ENCODE assay signal across 15 cellular contexts in the genomic region with DNA sequence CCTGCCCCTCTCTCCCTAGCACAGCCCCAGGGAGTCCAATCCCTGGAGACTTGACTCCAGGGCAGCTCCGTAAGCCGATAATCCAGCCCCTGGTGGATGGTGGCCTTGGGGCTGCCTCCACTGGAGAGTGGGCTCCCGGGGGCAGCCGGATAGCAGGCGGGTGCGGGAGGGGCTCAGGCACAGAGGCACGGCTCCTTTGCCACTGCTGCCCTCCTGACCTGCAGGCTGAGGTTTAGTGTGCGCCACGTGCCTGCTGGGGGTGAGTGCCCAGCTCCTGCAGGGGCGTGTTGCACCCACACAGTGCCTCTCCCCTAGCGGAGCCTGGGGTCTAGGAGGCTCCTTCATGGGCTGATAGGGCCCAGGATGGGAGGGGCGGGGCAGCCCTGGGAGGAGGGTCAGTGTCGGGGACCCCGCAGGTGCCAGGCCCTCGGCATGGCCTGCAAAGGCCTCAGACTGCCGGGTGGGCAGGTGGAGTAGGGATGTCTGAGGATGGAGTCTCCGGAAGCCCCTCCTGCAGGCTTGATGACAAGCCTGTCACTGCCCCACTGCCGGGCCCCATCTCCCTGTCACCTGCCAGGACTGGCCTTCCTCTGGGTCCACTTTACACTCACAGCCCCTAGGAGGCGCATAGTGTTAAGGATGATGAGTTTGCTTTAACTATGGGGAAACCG. TPM values are rescaled to one million over a fixed set of nuclear protein-coding genes. Genes with fewer than 3 reads are reported as not detected.
DNase-seq lines count a peak whose midpoint lies in the region; ATAC-seq, FAIRE-seq and TF ChIP-seq lines count a peak whose summit lies in the region.
"Had no signal": no experiment of that assay in that cellular context is flagged by ENCODE, and none has a peak within 500 bp of the region (broad histone marks: within the 10 kb centered on the region; RNA-seq: fewer than 3 reads in every experiment).

No MANE protein-coding gene starts in this region.

- H3K4me3 ChIP-seq in A673 (ENCODE audit: low read depth, low read length, poor library complexity, severe bottlenecking), result no peak overlapping the region
- no peak overlapping the region for H3K4me3 ChIP-seq in HEK293 (ENCODE audit: low read depth, low read length)
- H3K4me3 ChIP-seq in astrocyte of the spinal cord (ENCODE audit: low read depth, low read length), result no peak overlapping the region
- H3K4me3 ChIP-seq in HepG2 (replicated peaks in 1 of 3; ENCODE audit: insufficient read depth in 1 of 3, low read depth in 2 of 3, low read length in 3 of 3), result no peak overlapping the region

- TF ChIP-seq RAD21 in HepG2 (CRISPR knock-in tag; IDR thresholded peaks at IDR 0.05), result no peak

- H3K79me2 ChIP-seq in HepG2 (ENCODE audit: insufficient read depth, low read length), result no peaks in the 10 kb centered on the region

- H3K4me2 ChIP-seq in HepG2 (ENCODE audit: low read depth, low read length), result no peak overlapping the region

- TF ChIP-seq POLR2A in HepG2 (IDR thresholded peaks at IDR 0.05; ENCODE audit: insufficient read depth in 1 of 2, low read depth in 2 of 2, low read length in 2 of 2), result no peak

- H4K20me1 ChIP-seq in HepG2 (ENCODE audit: insufficient read depth, low read length), result peaks cover 35% of the 10 kb centered on the region; the same call in 1 of the 2 replicates

- DNase-seq in A673 (ENCODE audit: low spot score) (no peak), astrocyte of the spinal cord (ENCODE audit: low read depth, low spot score) (no peak), HepG2 (ENCODE audit: low spot score) (no peak), retina (no peak), cerebellar nuclear complex (lab: John Stamatoyannopoulos, UW) (no peak)
- DNase-seq: activated CD4-positive, alpha-beta T cell treated with anti-CD3 and anti-CD28 coated beads, Interleukin-2, amount 10 ng/mL, durations not matched to agents 7 days and 5 days; activated T-cell treated with anti-CD3 and anti-CD28 coated beads, Interleukin-2, amount 50 U/mL, for 48 hours; NCI-H1436 treated with DMSO at 0.1 percent for 48 hours; NCI-H510A; occipital lobe had no signal

- intact Hi-C loops in A673 (cut with micrococcal nuclease; ENCODE audit: unreplicated experiment), result no loop called here
- intact Hi-C loops in HepG2 (cut with micrococcal nuclease; ENCODE audit: unreplicated experiment), result no loop called here

- BruUV-seq in A673 (replicated peaks; lab: Mats Ljungman, UMichigan) (no TSS peak), HepG2 (replicated peaks; lab: Mats Ljungman, UMichigan) (no TSS peak)

- in situ Hi-C loops in astrocyte of the spinal cord (cut with HindIII; ENCODE audit: low sequenced_read_pairs) (no loop called here), HepG2 (cut with HindIII; ENCODE audit: extremely low pct_ligation_motif_present, low pct_unique_long_range_greater_than_20kb) (no loop called here)

- no peaks in the 10 kb centered on the region for H3K9me3 ChIP-seq in A673 (ENCODE audit: low read depth, low read length, poor library complexity, severe bottlenecking)
- H3K9me3 ChIP-seq in HEK293 (ENCODE audit: control insufficient read depth, insufficient read depth, low read depth, low read length), result no peaks in the 10 kb centered on the region
- H3K9me3 ChIP-seq in HepG2 (ENCODE audit: low read length), result no peaks in the 10 kb centered on the region

- ATAC-seq in HepG2, result peak; percentile 10; the same call in 1 of the 3 replicates
- no peak for ATAC-seq in GM21717 (IDR thresholded peaks at IDR 0.05; ENCODE audit: unreplicated experiment)
- ATAC-seq in HG03457 (IDR thresholded peaks at IDR 0.05; ENCODE audit: unreplicated experiment), result no peak

- no peaks in the 10 kb centered on the region for H3K27me3 ChIP-seq in A673 (replicated peaks; ENCODE audit: insufficient read depth, low read depth, low read length, poor library complexity)
- no peaks in the 10 kb centered on the region for H3K27me3 ChIP-seq in HepG2 (ENCODE audit: control insufficient read depth in 1 of 2, insufficient read depth in 2 of 2, low read length in 2 of 2)

- TF ChIP-seq EP300 in HepG2 (IDR thresholded peaks at IDR 0.05; ENCODE audit: low read depth in 2 of 2, low read length in 2 of 2), result no peak
- no peak for TF ChIP-seq EP300 in HepG2 (CRISPR knock-in tag; IDR thresholded peaks at IDR 0.05; ENCODE audit: borderline replicate concordance)

- no peak overlapping the region for H3K9ac ChIP-seq in HepG2 (ENCODE audit: insufficient read depth, low read depth, low read length)

- no peak for FAIRE-seq in HepG2 (lab: Jason Lieb, UNC)

- no peak overlapping the region for H2AFZ ChIP-seq in HepG2 (ENCODE audit: low read length)

- H3K36me3 ChIP-seq in A673 (ENCODE audit: insufficient read depth, low read length, poor library complexity, severe bottlenecking) (no peaks in the 10 kb centered on the region), HEK293 (ENCODE audit: control insufficient read depth in 2 of 2, insufficient read depth in 1 of 2, low read length in 2 of 2) (peaks cover 0 to 32% of the 10 kb centered on the region in 2 experiments; a peak in 1 of 3 replicates), HepG2 (replicated peaks in 1 of 2; ENCODE audit: control insufficient read depth in 1 of 2, insufficient read depth in 2 of 2, low read length in 2 of 2) (peaks cover 0 to 1% of the 10 kb centered on the region in 2 experiments; a peak in 1 of 5 replicates)

- 83% methylated on average over 5 of the region's 20 CpGs for WGBS in HepG2 (ENCODE audit: low lambda C conversion rate)

- POLR2A ChIA-PET in A673 (lab: Charles Lee; ENCODE audit: low non-redundant PET) (no interaction called here), HEK293 (lab: Yijun Ruan, JAX) (no interaction called here), HepG2 (lab: Yijun Ruan, JAX) (interaction anchor here (0.7 kb wide), 1 partner anchor 22 kb away, joined by 3 read pairs; no protein-coding TSS in a partner anchor)

- CTCF ChIA-PET in A673 (lab: Charles Lee), result no interaction called here
- CTCF ChIA-PET in HEK293 (lab: Yijun Ruan, JAX), result interaction anchor here (0.7 to 1.7 kb wide), 5 partner anchors 8 to 72 kb away, joined by 3 to 5 read pairs (median 4); no protein-coding TSS in a partner anchor
- CTCF ChIA-PET in HepG2 (lab: Yijun Ruan, JAX; ENCODE audit: low intra/inter-chr PET ratio, low total read pairs), result no interaction called here

- no peaks in the 10 kb centered on the region for H3K4me1 ChIP-seq in A673 (ENCODE audit: insufficient read depth, low read length, poor library complexity, severe bottlenecking)
- H3K4me1 ChIP-seq in HEK293 (ENCODE audit: control insufficient read depth, insufficient read depth, low read length), result no peaks in the 10 kb centered on the region; the same call in 1 of the 2 replicates
- peaks cover 32% of the 10 kb centered on the region for H3K4me1 ChIP-seq in HepG2 (ENCODE audit: insufficient read depth, low read length)

- H3K27ac ChIP-seq in A673 (ENCODE audit: low read depth, low read length, poor library complexity, severe bottlenecking), result no peak overlapping the region
- H3K27ac ChIP-seq in HEK293 (ENCODE audit: extremely low read depth, low read depth, low read length), result no peak overlapping the region
- H3K27ac ChIP-seq in HepG2 (ENCODE audit: extremely low read length, insufficient read depth, low read length), result no peak overlapping the region

- TF ChIP-seq CTCF in A673 (conservative IDR thresholded peaks at IDR 0.05; ENCODE audit: low read depth, low read length), result 0 out of 2 replicates have a peak, but pooled peaks have one; percentile 15
- no peak for TF ChIP-seq CTCF in HEK293 (tag by site-specific recombination; IDR thresholded peaks at IDR 0.05)
- TF ChIP-seq CTCF in astrocyte of the spinal cord (IDR thresholded peaks at IDR 0.05; ENCODE audit: low read depth, low read length), result peak; percentile 23
- peak; percentile 31 for TF ChIP-seq CTCF in HepG2 (CRISPR knock-in tag; IDR thresholded peaks at IDR 0.05)

RNA-seq across cellular contexts. Expression of gene DUSP8, which starts 5.6 kb away (rescaled TPM):
- total RNA-seq in A673 (2021), result 0.70 and 1.9 TPM in 2 replicates
- total RNA-seq in HepG2 (2016; rRNA removed; fragmentation: Illumina TruSeq; extraction: Trizol), result 0.95 and 1.8 TPM in 2 replicates
- 0.30 and 0.62 TPM in 2 replicates for total RNA-seq in HepG2 (2016; cell fraction: cytosol; rRNA removed; fragmentation: Illumina TruSeq; extraction: Trizol; ENCODE audit: low read depth)
- total RNA-seq in HepG2 (2016; cell fraction: insoluble cytoplasmic fraction; rRNA removed; fragmentation: Illumina TruSeq; extraction: Trizol), result 1.1 and 2.2 TPM in 2 replicates
- total RNA-seq in HepG2 (2016; cell fraction: membrane; rRNA removed; fragmentation: Illumina TruSeq; extraction: Trizol), result 1.2 and 1.3 TPM in 2 replicates
- total RNA-seq in HepG2 (2016; cell fraction: nucleus; rRNA removed; fragmentation: Illumina TruSeq; extraction: Trizol), result 1.1 and 1.3 TPM in 2 replicates
- 8.0 and 15.4 TPM in 2 replicates for polyA plus RNA-seq in HepG2 (2011; rRNA removed)
- 7.3 and 9.2 TPM in 2 replicates for polyA plus RNA-seq in HepG2 (2011; cell fraction: cytosol; rRNA removed)
- polyA plus RNA-seq in HepG2 (2011; cell fraction: nucleus; rRNA removed), result 11.7 and 12.2 TPM in 2 replicates
- polyA plus RNA-seq in HepG2 (2012), result 13.2 and 23.6 TPM in 2 replicates
- polyA plus RNA-seq in HepG2 (2016; cell fraction: cytosol; fragmentation: Illumina TruSeq; extraction: Trizol; ENCODE audit: low read depth), result 0.49 and 1.5 TPM in 2 replicates
- 3.4 and 4.9 TPM in 2 replicates for polyA plus RNA-seq in HepG2 (2016; cell fraction: insoluble cytoplasmic fraction; fragmentation: Illumina TruSeq; extraction: Trizol; ENCODE audit: low read depth)
- 2.0 and 2.8 TPM in 2 replicates for polyA plus RNA-seq in HepG2 (2016; cell fraction: membrane; fragmentation: Illumina TruSeq; extraction: Trizol; ENCODE audit: low read depth)
- polyA plus RNA-seq in HepG2 (2016; cell fraction: nucleus; fragmentation: Illumina TruSeq; extraction: Trizol; ENCODE audit: insufficient read depth, low read depth), result 5.9 and 6.8 TPM in 2 replicates
- polyA minus RNA-seq in HepG2 (2011; rRNA and poly(A)+ RNA removed; ENCODE audit: low replicate concordance), result 5.4 and 14.1 TPM in 2 replicates
- 4.0 and 5.3 TPM in 2 replicates for polyA minus RNA-seq in HepG2 (2011; cell fraction: cytosol; rRNA and poly(A)+ RNA removed)
- 0.90 and 3.0 TPM in 2 replicates for polyA minus RNA-seq in HepG2 (2011; cell fraction: nucleus; rRNA and poly(A)+ RNA removed)

RNA-seq across cellular contexts. Expression of gene KRTAP5-1, which starts 18.6 kb away (rescaled TPM):
- total RNA-seq in A673 (2021) (not detected in 2 replicates), HepG2 (2016; rRNA removed; fragmentation: Illumina TruSeq; extraction: Trizol) (not detected in 2 replicates)
- not detected in 2 replicates for total RNA-seq in HepG2 (2016; cell fraction: cytosol; rRNA removed; fragmentation: Illumina TruSeq; extraction: Trizol; ENCODE audit: low read depth)
- not detected in 2 replicates for total RNA-seq in HepG2 (2016; cell fraction: insoluble cytoplasmic fraction; rRNA removed; fragmentation: Illumina TruSeq; extraction: Trizol)
- total RNA-seq in HepG2 (2016; cell fraction: membrane; rRNA removed; fragmentation: Illumina TruSeq; extraction: Trizol), result not detected in 2 replicates
- not detected in 2 replicates for total RNA-seq in HepG2 (2016; cell fraction: nucleus; rRNA removed; fragmentation: Illumina TruSeq; extraction: Trizol)
- not detected in 2 replicates for polyA plus RNA-seq in HepG2 (2011; rRNA removed)
- not detected in 2 replicates for polyA plus RNA-seq in HepG2 (2011; cell fraction: cytosol; rRNA removed)
- not detected in 2 replicates for polyA plus RNA-seq in HepG2 (2011; cell fraction: nucleus; rRNA removed)
- 0.25 and 0.99 TPM in 2 replicates for polyA plus RNA-seq in HepG2 (2012)
- polyA plus RNA-seq in HepG2 (2016; cell fraction: cytosol; fragmentation: Illumina TruSeq; extraction: Trizol; ENCODE audit: low read depth), result not detected in 2 replicates
- polyA plus RNA-seq in HepG2 (2016; cell fraction: insoluble cytoplasmic fraction; fragmentation: Illumina TruSeq; extraction: Trizol; ENCODE audit: low read depth), result not detected in 2 replicates
- not detected in 2 replicates for polyA plus RNA-seq in HepG2 (2016; cell fraction: membrane; fragmentation: Illumina TruSeq; extraction: Trizol; ENCODE audit: low read depth)
- polyA plus RNA-seq in HepG2 (2016; cell fraction: nucleus; fragmentation: Illumina TruSeq; extraction: Trizol; ENCODE audit: insufficient read depth, low read depth), result not detected in 2 replicates
- polyA minus RNA-seq in HepG2 (2011; rRNA and poly(A)+ RNA removed; ENCODE audit: low replicate concordance), result not detected in 2 replicates
- not detected in 2 replicates for polyA minus RNA-seq in HepG2 (2011; cell fraction: cytosol; rRNA and poly(A)+ RNA removed)
- polyA minus RNA-seq in HepG2 (2011; cell fraction: nucleus; rRNA and poly(A)+ RNA removed), result not detected in 2 replicates
- total RNA-seq: activated CD4-positive, alpha-beta T cell treated with anti-CD3 and anti-CD28 coated beads, Interleukin-2, amount 10 ng/mL, durations not matched to agents 7 days and 5 days; mesenteric fat pad; occipital lobe had no signal
- polyA plus RNA-seq: adipose tissue had no signal

RNA-seq across cellular contexts. Expression of gene KRTAP5-2, which starts 31.6 kb away (rescaled TPM):
- total RNA-seq in A673 (2021) (not detected in 2 replicates), HepG2 (2016; rRNA removed; fragmentation: Illumina TruSeq; extraction: Trizol) (not detected in 2 replicates)
- not detected in 2 replicates for total RNA-seq in HepG2 (2016; cell fraction: cytosol; rRNA removed; fragmentation: Illumina TruSeq; extraction: Trizol; ENCODE audit: low read depth)
- total RNA-seq in HepG2 (2016; cell fraction: insoluble cytoplasmic fraction; rRNA removed; fragmentation: Illumina TruSeq; extraction: Trizol), result not detected in 2 replicates
- not detected in 2 replicates for total RNA-seq in HepG2 (2016; cell fraction: membrane; rRNA removed; fragmentation: Illumina TruSeq; extraction: Trizol)
- not detected in 2 replicates for total RNA-seq in HepG2 (2016; cell fraction: nucleus; rRNA removed; fragmentation: Illumina TruSeq; extraction: Trizol)
- polyA plus RNA-seq in HepG2 (2011; rRNA removed), result not detected in 2 replicates
- polyA plus RNA-seq in HepG2 (2011; cell fraction: cytosol; rRNA removed), result not detected in 2 replicates
- not detected in 2 replicates for polyA plus RNA-seq in HepG2 (2011; cell fraction: nucleus; rRNA removed)
- 0.29 and 0.55 TPM in 2 replicates for polyA plus RNA-seq in HepG2 (2012)
- not detected in 2 replicates for polyA plus RNA-seq in HepG2 (2016; cell fraction: cytosol; fragmentation: Illumina TruSeq; extraction: Trizol; ENCODE audit: low read depth)
- not detected in 2 replicates for polyA plus RNA-seq in HepG2 (2016; cell fraction: insoluble cytoplasmic fraction; fragmentation: Illumina TruSeq; extraction: Trizol; ENCODE audit: low read depth)
- polyA plus RNA-seq in HepG2 (2016; cell fraction: membrane; fragmentation: Illumina TruSeq; extraction: Trizol; ENCODE audit: low read depth), result not detected in 2 replicates
- polyA plus RNA-seq in HepG2 (2016; cell fraction: nucleus; fragmentation: Illumina TruSeq; extraction: Trizol; ENCODE audit: insufficient read depth, low read depth), result not detected in 2 replicates
- polyA minus RNA-seq in HepG2 (2011; rRNA and poly(A)+ RNA removed; ENCODE audit: low replicate concordance), result 0.21 TPM in 1 of 2 replicates, not detected in the other
- polyA minus RNA-seq in HepG2 (2011; cell fraction: cytosol; rRNA and poly(A)+ RNA removed), result not detected in 2 replicates
- not detected in 2 replicates for polyA minus RNA-seq in HepG2 (2011; cell fraction: nucleus; rRNA and poly(A)+ RNA removed)
- total RNA-seq: activated CD4-positive, alpha-beta T cell treated with anti-CD3 and anti-CD28 coated beads, Interleukin-2, amount 10 ng/mL, durations not matched to agents 7 days and 5 days; mesenteric fat pad; occipital lobe had no signal

RNA-seq across cellular contexts. Expression of gene KRTAP5-3, which starts 41.7 kb away (rescaled TPM):
- total RNA-seq in A673 (2021) (not detected in 2 replicates), HepG2 (2016; rRNA removed; fragmentation: Illumina TruSeq; extraction: Trizol) (not detected in 2 replicates)
- total RNA-seq in HepG2 (2016; cell fraction: cytosol; rRNA removed; fragmentation: Illumina TruSeq; extraction: Trizol; ENCODE audit: low read depth), result not detected in 2 replicates
- not detected in 2 replicates for total RNA-seq in HepG2 (2016; cell fraction: insoluble cytoplasmic fraction; rRNA removed; fragmentation: Illumina TruSeq; extraction: Trizol)
- not detected in 2 replicates for total RNA-seq in HepG2 (2016; cell fraction: membrane; rRNA removed; fragmentation: Illumina TruSeq; extraction: Trizol)
- not detected in 2 replicates for total RNA-seq in HepG2 (2016; cell fraction: nucleus; rRNA removed; fragmentation: Illumina TruSeq; extraction: Trizol)
- not detected in 2 replicates for polyA plus RNA-seq in HepG2 (2011; rRNA removed)
- polyA plus RNA-seq in HepG2 (2011; cell fraction: cytosol; rRNA removed), result not detected in 2 replicates
- polyA plus RNA-seq in HepG2 (2011; cell fraction: nucleus; rRNA removed), result not detected in 2 replicates
- polyA plus RNA-seq in HepG2 (2012), result not detected in 2 replicates
- polyA plus RNA-seq in HepG2 (2016; cell fraction: cytosol; fragmentation: Illumina TruSeq; extraction: Trizol; ENCODE audit: low read depth), result not detected in 2 replicates
- not detected in 2 replicates for polyA plus RNA-seq in HepG2 (2016; cell fraction: insoluble cytoplasmic fraction; fragmentation: Illumina TruSeq; extraction: Trizol; ENCODE audit: low read depth)
- not detected in 2 replicates for polyA plus RNA-seq in HepG2 (2016; cell fraction: membrane; fragmentation: Illumina TruSeq; extraction: Trizol; ENCODE audit: low read depth)
- not detected in 2 replicates for polyA plus RNA-seq in HepG2 (2016; cell fraction: nucleus; fragmentation: Illumina TruSeq; extraction: Trizol; ENCODE audit: insufficient read depth, low read depth)
- polyA minus RNA-seq in HepG2 (2011; rRNA and poly(A)+ RNA removed; ENCODE audit: low replicate concordance), result not detected in 2 replicates
- not detected in 2 replicates for polyA minus RNA-seq in HepG2 (2011; cell fraction: cytosol; rRNA and poly(A)+ RNA removed)
- polyA minus RNA-seq in HepG2 (2011; cell fraction: nucleus; rRNA and poly(A)+ RNA removed), result not detected in 2 replicates
- total RNA-seq: activated CD4-positive, alpha-beta T cell treated with anti-CD3 and anti-CD28 coated beads, Interleukin-2, amount 10 ng/mL, durations not matched to agents 7 days and 5 days; mesenteric fat pad; occipital lobe had no signal
- polyA plus RNA-seq: adipose tissue had no signal

RNA-seq across cellular contexts. Expression of gene KRTAP5-4, which starts 55.4 kb away (rescaled TPM):
- total RNA-seq in A673 (2021) (not detected in 2 replicates), HepG2 (2016; rRNA removed; fragmentation: Illumina TruSeq; extraction: Trizol) (not detected in 2 replicates)
- total RNA-seq in HepG2 (2016; cell fraction: cytosol; rRNA removed; fragmentation: Illumina TruSeq; extraction: Trizol; ENCODE audit: low read depth), result not detected in 2 replicates
- total RNA-seq in HepG2 (2016; cell fraction: insoluble cytoplasmic fraction; rRNA removed; fragmentation: Illumina TruSeq; extraction: Trizol), result not detected in 2 replicates
- total RNA-seq in HepG2 (2016; cell fraction: membrane; rRNA removed; fragmentation: Illumina TruSeq; extraction: Trizol), result not detected in 2 replicates
- not detected in 2 replicates for total RNA-seq in HepG2 (2016; cell fraction: nucleus; rRNA removed; fragmentation: Illumina TruSeq; extraction: Trizol)
- polyA plus RNA-seq in HepG2 (2011; rRNA removed), result not detected in 2 replicates
- polyA plus RNA-seq in HepG2 (2011; cell fraction: cytosol; rRNA removed), result not detected in 2 replicates
- polyA plus RNA-seq in HepG2 (2011; cell fraction: nucleus; rRNA removed), result 0.16 TPM in 1 of 2 replicates, not detected in the other
- polyA plus RNA-seq in HepG2 (2012), result not detected in 2 replicates
- polyA plus RNA-seq in HepG2 (2016; cell fraction: cytosol; fragmentation: Illumina TruSeq; extraction: Trizol; ENCODE audit: low read depth), result not detected in 2 replicates
- polyA plus RNA-seq in HepG2 (2016; cell fraction: insoluble cytoplasmic fraction; fragmentation: Illumina TruSeq; extraction: Trizol; ENCODE audit: low read depth), result not detected in 2 replicates
- polyA plus RNA-seq in HepG2 (2016; cell fraction: membrane; fragmentation: Illumina TruSeq; extraction: Trizol; ENCODE audit: low read depth), result not detected in 2 replicates
- polyA plus RNA-seq in HepG2 (2016; cell fraction: nucleus; fragmentation: Illumina TruSeq; extraction: Trizol; ENCODE audit: insufficient read depth, low read depth), result not detected in 2 replicates
- polyA minus RNA-seq in HepG2 (2011; rRNA and poly(A)+ RNA removed; ENCODE audit: low replicate concordance), result not detected in 2 replicates
- polyA minus RNA-seq in HepG2 (2011; cell fraction: cytosol; rRNA and poly(A)+ RNA removed), result not detected in 2 replicates
- polyA minus RNA-seq in HepG2 (2011; cell fraction: nucleus; rRNA and poly(A)+ RNA removed), result not detected in 2 replicates
- total RNA-seq: activated CD4-positive, alpha-beta T cell treated with anti-CD3 and anti-CD28 coated beads, Interleukin-2, amount 10 ng/mL, durations not matched to agents 7 days and 5 days; mesenteric fat pad; occipital lobe had no signal
- polyA plus RNA-seq: adipose tissue had no signal
